ENCODE assay signal across 9 cellular contexts in the genomic region with DNA sequence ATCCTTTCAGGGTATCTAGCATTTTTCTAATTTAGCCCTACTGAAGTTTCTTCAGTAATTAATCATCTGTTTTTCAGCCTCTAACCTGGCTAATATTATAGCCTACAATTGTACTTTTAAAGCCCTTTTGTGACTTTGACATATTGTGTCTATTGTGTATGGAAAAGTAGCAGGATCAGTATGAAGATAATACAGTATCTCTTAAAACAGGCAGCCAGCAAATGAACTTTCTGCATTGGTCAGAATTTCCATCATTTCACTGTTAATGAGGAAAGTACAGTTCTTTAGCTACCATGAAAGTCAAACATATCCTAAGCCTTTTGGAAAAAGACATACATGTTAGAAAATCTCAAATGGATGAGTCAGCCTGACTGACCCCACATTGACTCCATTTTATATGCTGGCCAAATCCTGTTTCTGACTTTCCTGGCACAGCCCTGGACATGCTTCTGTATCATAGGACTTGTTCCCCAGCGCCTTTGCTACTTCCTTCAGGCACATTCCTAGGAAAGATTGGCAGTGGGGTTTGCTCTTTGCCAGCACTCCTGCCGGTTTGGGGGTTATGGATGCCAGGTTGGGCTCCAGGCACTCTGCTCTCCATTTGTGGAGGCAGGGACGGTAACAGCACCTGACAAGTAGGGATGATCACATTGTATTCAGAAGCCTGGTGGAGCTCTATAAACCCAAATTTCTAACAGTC. TPM values are rescaled to one million over a fixed set of nuclear protein-coding genes. Genes with fewer than 3 reads are reported as not detected.
DNase-seq lines count a peak whose midpoint lies in the region; ATAC-seq and TF ChIP-seq lines count a peak whose summit lies in the region.
"Had no signal": no experiment of that assay in that cellular context is flagged by ENCODE, and none has a peak within 500 bp of the region (broad histone marks: within the 10 kb centered on the region; RNA-seq: fewer than 3 reads in every experiment).

No MANE protein-coding gene starts in this region.

- intact Hi-C loops in PC-9 (cut with micrococcal nuclease; ENCODE audit: unreplicated experiment): no loop called here
- intact Hi-C loops in naive thymus-derived CD4-positive, alpha-beta T cell (cut with micrococcal nuclease): loop anchor here in 1 of 2 donors (2.0 kb wide), 1 partner anchor 21 kb away; no protein-coding TSS in a partner anchor

- peak overlapping the region; percentile 68 for H3K4me2 ChIP-seq in BLaER1
- no peak overlapping the region for H3K4me2 ChIP-seq in PC-9

- no peaks in the 10 kb centered on the region for H3K27me3 Mint-ChIP-seq in effector memory CD8-positive, alpha-beta T cell
- no peaks in the 10 kb centered on the region for H3K27me3 Mint-ChIP-seq in naive thymus-derived CD4-positive, alpha-beta T cell

- DNase-seq in PC-9 (peak; percentile 33 to 52), NOMO-1 treated with dmso at 0.1 percent for 144 hours (lab: John Stamatoyannopoulos, UW; ENCODE audit: unreplicated experiment) (no peak), DMS53 (lab: John Stamatoyannopoulos, UW) (no peak), HuH-7 (ENCODE audit: low spot score) (no peak)
- DNase-seq in effector memory CD8-positive, alpha-beta T cell: no peak
- DNase-seq in naive thymus-derived CD4-positive, alpha-beta T cell: no peak
- DNase-seq: trophoblast cell had no signal

- H3K27ac Mint-ChIP-seq in effector memory CD8-positive, alpha-beta T cell: peak overlapping the region; percentile 2 to 59
- H3K27ac Mint-ChIP-seq in naive thymus-derived CD4-positive, alpha-beta T cell: peak overlapping the region in 7 of 9 donors; percentile 28 to 87 (median 59)

- no peak overlapping the region for H2AFZ ChIP-seq in PC-9

- H3K27me3 ChIP-seq in BLaER1 (no peaks in the 10 kb centered on the region), PC-9 (ENCODE audit: insufficient read depth, low read depth) (no peaks in the 10 kb centered on the region)
- no peaks in the 10 kb centered on the region for H3K27me3 ChIP-seq in naive thymus-derived CD4-positive, alpha-beta T cell (ENCODE audit: control insufficient read depth in 2 of 2, insufficient read depth in 2 of 2, low read length in 2 of 2)

- H3K4me1 ChIP-seq in BLaER1 (peaks cover 37% of the 10 kb centered on the region), PC-9 (replicated peaks; ENCODE audit: insufficient read depth) (peaks cover 12% of the 10 kb centered on the region)
- H3K4me1 ChIP-seq in naive thymus-derived CD4-positive, alpha-beta T cell (ENCODE audit: control insufficient read depth in 2 of 2, insufficient read depth in 2 of 2, low read length in 2 of 2): peaks cover 14 to 47% of the 10 kb centered on the region in 2 donors

- no peaks in the 10 kb centered on the region for H3K9me2 ChIP-seq in PC-9 (ENCODE audit: insufficient read depth)

- CTCF ChIA-PET in PC-9 (lab: Charles Lee): interaction anchor here (0.8 to 1.1 kb wide), 2 partner anchors 27 to 81 kb away, joined by 3 to 5 read pairs; no protein-coding TSS in a partner anchor
- CTCF ChIA-PET in naive thymus-derived CD4-positive, alpha-beta T cell (lab: Charles Lee): no interaction called here

- H3K27ac ChIP-seq in BLaER1 (peak overlapping the region; percentile 8), PC-9 (peak overlapping the region; percentile 15; the same call in 1 of the 2 replicates)
- peak overlapping the region; percentile 24 for H3K27ac ChIP-seq in naive thymus-derived CD4-positive, alpha-beta T cell (ENCODE audit: low read depth, low read length)

- H3F3A ChIP-seq in PC-9 (ENCODE audit: insufficient read depth, low read depth): peaks cover 55% of the 10 kb centered on the region

- peaks cover 100% of the 10 kb centered on the region for H4K20me1 ChIP-seq in BLaER1
- H4K20me1 ChIP-seq in PC-9 (ENCODE audit: insufficient read depth): peaks cover 23% of the 10 kb centered on the region

- peaks cover 34 to 60% of the 10 kb centered on the region in 2 donors for H3K4me1 Mint-ChIP-seq in effector memory CD8-positive, alpha-beta T cell (ENCODE audit: low read depth in 2 of 2)
- peaks cover 48 to 91% (median 84%) of the 10 kb centered on the region in 7 donors for H3K4me1 Mint-ChIP-seq in naive thymus-derived CD4-positive, alpha-beta T cell

- H3K9ac ChIP-seq in BLaER1: peak overlapping the region; percentile 11; the same call in 1 of the 2 replicates

- POLR2A ChIA-PET in PC-9 (lab: Charles Lee; ENCODE audit: unreplicated experiment): no interaction called here
- POLR2A ChIA-PET in naive thymus-derived CD4-positive, alpha-beta T cell (lab: Charles Lee): interaction anchor here (0.9 kb wide), 1 partner anchor 20 kb away, joined by 3 read pairs; no protein-coding TSS in a partner anchor

- no peaks in the 10 kb centered on the region for H3K9me3 ChIP-seq in BLaER1
- no peaks in the 10 kb centered on the region for H3K9me3 ChIP-seq in PC-9 (ENCODE audit: insufficient read depth, low read depth)
- H3K9me3 ChIP-seq in naive thymus-derived CD4-positive, alpha-beta T cell (ENCODE audit: control insufficient read depth in 2 of 3, low read length in 3 of 3): no peaks in the 10 kb centered on the region

- TF ChIP-seq CTCF in PC-9 (conservative IDR thresholded peaks at IDR 0.05): no peak

- no peaks in the 10 kb centered on the region for H3K9me3 Mint-ChIP-seq in effector memory CD8-positive, alpha-beta T cell
- no peaks in the 10 kb centered on the region for H3K9me3 Mint-ChIP-seq in naive thymus-derived CD4-positive, alpha-beta T cell

- no peak overlapping the region for H3K4me3 ChIP-seq in BLaER1
- no peak overlapping the region for H3K4me3 ChIP-seq in PC-9
- H3K4me3 ChIP-seq in naive thymus-derived CD4-positive, alpha-beta T cell (ENCODE audit: low read length): no peak overlapping the region

- ATAC-seq in effector memory CD8-positive, alpha-beta T cell (replicated peaks): no peak
- peak; percentile 22 for ATAC-seq in naive thymus-derived CD4-positive, alpha-beta T cell
- ATAC-seq in HG03520 (IDR thresholded peaks at IDR 0.05; ENCODE audit: unreplicated experiment): no peak

- BruUV-seq in PC-9 (replicated peaks; lab: Mats Ljungman, UMichigan): no TSS peak

- H3K79me2 ChIP-seq in PC-9 (ENCODE audit: low read depth): peaks cover 89% of the 10 kb centered on the region

- H3K36me3 Mint-ChIP-seq in effector memory CD8-positive, alpha-beta T cell (ENCODE audit: insufficient read depth): peaks cover 31% of the 10 kb centered on the region
- H3K36me3 Mint-ChIP-seq in naive thymus-derived CD4-positive, alpha-beta T cell: peaks cover 9 to 33% (median 24%) of the 10 kb centered on the region in 5 donors

- peaks cover 80% of the 10 kb centered on the region for H3K36me3 ChIP-seq in BLaER1
- H3K36me3 ChIP-seq in PC-9 (ENCODE audit: low read depth): peaks cover 33% of the 10 kb centered on the region
- H3K36me3 ChIP-seq in naive thymus-derived CD4-positive, alpha-beta T cell (ENCODE audit: control insufficient read depth in 2 of 3, insufficient read depth in 3 of 3, low read length in 3 of 3): peaks cover 0 to 15% (median 4%) of the 10 kb centered on the region in 3 experiments

- H3K4me3 Mint-ChIP-seq in effector memory CD8-positive, alpha-beta T cell: no peak overlapping the region
- H3K4me3 Mint-ChIP-seq in naive thymus-derived CD4-positive, alpha-beta T cell: peak overlapping the region in 6 of 10 donors; percentile 4 to 58 (median 34)

RNA-seq across cellular contexts. Expression of gene TOP1, which starts 43.6 kb away (rescaled TPM):
- total RNA-seq in PC-9 (2021): 39.1 and 55.8 TPM in 2 replicates
- total RNA-seq in naive thymus-derived CD4-positive, alpha-beta T cell: 10 to 100 TPM; 32.0 to 82.8 (median 43.4) TPM
- 10 to 100 TPM; 10.2 to 13.6 TPM for polyA plus RNA-seq in naive thymus-derived CD4-positive, alpha-beta T cell

Comparison
In these comparisons a context has a peak if more than half of its experiments do, and no peak if none do; other contexts are left out.
1. DNase-seq: peak in PC-9 (2 of 2); none in effector memory CD8-positive, alpha-beta T cell (0 of 3), naive thymus-derived CD4-positive, alpha-beta T cell (0 of 9), NOMO-1 treated with dmso at 0.1 percent for 144 hours (single experiment), DMS53 (single experiment) and HuH-7 (single experiment).
2. H3K4me3 Mint-ChIP-seq: peak in naive thymus-derived CD4-positive, alpha-beta T cell (6 of 10); none in effector memory CD8-positive, alpha-beta T cell (0 of 2).
3. Peak in every context shown above with its lines, with median percentiles within 50 percentile points of each other: H3K27ac ChIP-seq.